ENCODE assay signal across 23 cellular contexts in the genomic region with DNA sequence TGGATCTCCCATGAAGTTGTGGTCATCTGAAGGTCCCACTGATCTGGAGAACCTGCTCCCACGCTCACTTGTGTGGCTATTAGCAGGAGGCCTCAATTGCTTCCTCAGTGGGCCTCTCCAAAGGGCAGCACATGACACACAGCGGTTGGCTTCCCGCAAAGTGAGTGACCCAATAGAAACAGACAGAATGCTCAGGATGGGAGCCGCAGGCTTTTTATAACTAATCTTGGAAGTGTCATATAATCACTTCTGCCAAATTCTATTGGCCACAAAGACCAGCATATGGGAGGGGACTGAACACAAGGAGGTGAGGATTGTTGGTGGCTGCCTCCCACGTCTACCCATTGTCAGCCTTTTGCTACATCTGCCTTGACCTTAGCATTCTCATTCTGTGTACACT. TPM values are rescaled to one million over a fixed set of nuclear protein-coding genes. Genes with fewer than 3 reads are reported as not detected.
"Had no signal": no experiment of that assay in that cellular context is flagged by ENCODE, and none has a peak within 500 bp of the region (broad histone marks: within the 10 kb centered on the region; RNA-seq: fewer than 3 reads in every experiment).

No MANE protein-coding gene starts in this region.

- FAIRE-seq: HTR-8/SVneo, K562 had no signal

- H3K27me3 Mint-ChIP-seq: IgD-negative memory B cell had no signal

- H3K27ac ChIP-seq: HL-60, KMS-11, RWPE1 had no signal

- H3K4me3 ChIP-seq: K562 had no signal

- H3K9me3 ChIP-seq: SK-N-SH had no signal

- H3K4me3 Mint-ChIP-seq: IgD-negative memory B cell had no signal

- H3K9me3 Mint-ChIP-seq: IgD-negative memory B cell had no signal

- DNase-seq: Kasumi-1, MV-4-11, NCI-H1092, NCI-H1105 treated with DMSO at 0.1 percent for 48 hours, NCI-H1417 treated with DMSO at 0.1 percent for 48 hours, NCI-H187, NCI-H2029, NCI-H2081 treated with DMSO at 0.1 percent for 48 hours, NCI-H2171, NCI-H226, NCI-H446, NCI-H510A, NCI-H524 treated with DMSO at 0.1 percent for 48 hours, NCI-H69, NCI-H774, SHP77, SK-N-SH had no signal

- ATAC-seq: K562 had no signal

- H3K27ac Mint-ChIP-seq: IgD-negative memory B cell had no signal

RNA-seq across cellular contexts. Expression of gene EHD2, which starts 22.1 kb away (rescaled TPM):
- polyA plus RNA-seq: IgD-negative memory B cell had no signal
